Comparison of ENCODE assay signal across 16 cellular contexts in genomic region chr5:168209987-168210386, GRCh38.
A peak's percentile ranks its signal among the peaks of the same experiment; 100 is the strongest.
DNase-seq lines count a peak whose midpoint lies in the region; ATAC-seq and TF ChIP-seq lines count a peak whose summit lies in the region.
"Had no signal": no experiment of that assay in that cellular context is flagged by ENCODE, and none has a peak within 500 bp of the region (broad histone marks: within the 10 kb centered on the region; RNA-seq: fewer than 3 reads in every experiment).

No MANE protein-coding gene starts in this region.

- no peak overlapping the region for H3K9ac ChIP-seq in smooth muscle cell (ENCODE audit: low read depth)

- H4K20me1 ChIP-seq in smooth muscle cell (ENCODE audit: low read depth), result no peaks in the 10 kb centered on the region

- H2AFZ ChIP-seq in smooth muscle cell (ENCODE audit: low read depth), result no peak overlapping the region

- TF ChIP-seq CTCF in AG10803 (conservative IDR thresholded peaks at IDR 0.05; ENCODE audit: low read length), result no peak
- no peak for TF ChIP-seq CTCF in RWPE2 (IDR thresholded peaks at IDR 0.05; ENCODE audit: poor library complexity, severe bottlenecking)
- TF ChIP-seq CTCF in smooth muscle cell (IDR thresholded peaks at IDR 0.05; ENCODE audit: borderline replicate concordance, insufficient read depth, poor library complexity, severe bottlenecking), result no peak

- H3K9me3 ChIP-seq in RWPE2 (ENCODE audit: severe bottlenecking) (no peaks in the 10 kb centered on the region), smooth muscle cell (replicated peaks; ENCODE audit: low read depth) (no peaks in the 10 kb centered on the region)
- H3K9me3 ChIP-seq: A549 had no signal

- H3F3A ChIP-seq in smooth muscle cell (ENCODE audit: low read depth), result peaks cover 7% of the 10 kb centered on the region

- ATAC-seq in RWPE2 (ENCODE audit: low read depth) (0 out of 3 replicates have a peak, but pooled peaks have one; percentile 13), left ventricle myocardium superior (peak; percentile 57), HG02884 (IDR thresholded peaks at IDR 0.05; ENCODE audit: unreplicated experiment) (no peak)
- ATAC-seq: A549, K562 had no signal

- DNase-seq in AG10803 (ENCODE audit: low read depth) (peak; percentile 31), RWPE2 (ENCODE audit: low spot score) (no peak), left ventricle myocardium superior (no peak), smooth muscle cell (lab: John Stamatoyannopoulos, UW; ENCODE audit: unreplicated experiment) (no peak), amniotic stem cell (lab: John Stamatoyannopoulos, UW) (no peak)
- DNase-seq in stimulated activated CD4-positive, alpha-beta T cell treated with anti-CD3 and anti-CD28 coated beads, Interleukin-2, amount 100 ng/mL, for 48 hours, result no peak
- DNase-seq: C1 segment of cervical spinal cord; CD8-positive, alpha-beta memory T cell; NCI-H1105 treated with DMSO at 0.1 percent for 48 hours; NCI-H1694; NCI-H2081 treated with DMSO at 0.1 percent for 48 hours; NCI-H82; OCI-M1 had no signal

- intact Hi-C loops in left ventricle myocardium superior (cut with micrococcal nuclease), result no loop called here

- no peaks in the 10 kb centered on the region for H3K79me2 ChIP-seq in smooth muscle cell (ENCODE audit: low read depth)

- H3K27me3 ChIP-seq in RWPE2 (ENCODE audit: insufficient read depth, poor library complexity, severe bottlenecking), result peaks cover 6% of the 10 kb centered on the region
- no peaks in the 10 kb centered on the region for H3K27me3 ChIP-seq in smooth muscle cell (ENCODE audit: low read depth)

- 70% methylated on average over 3 of the region's 3 CpGs for WGBS in smooth muscle cell (ENCODE audit: low lambda C conversion rate)

- H3K4me3 ChIP-seq in AG10803 (ENCODE audit: low read length) (no peak overlapping the region), RWPE2 (ENCODE audit: severe bottlenecking) (no peak overlapping the region), smooth muscle cell (no peak overlapping the region)
- H3K4me3 ChIP-seq: A549, K562 had no signal

- H3K4me2 ChIP-seq in smooth muscle cell, result peak overlapping the region; percentile 30
- H3K4me2 ChIP-seq: A549 had no signal

- H3K36me3 ChIP-seq in RWPE2 (ENCODE audit: low read depth) (no peaks in the 10 kb centered on the region), smooth muscle cell (ENCODE audit: low read depth) (no peaks in the 10 kb centered on the region)

- H3K4me1 ChIP-seq in RWPE2 (ENCODE audit: insufficient read depth, poor library complexity, severe bottlenecking) (peaks cover 3% of the 10 kb centered on the region), smooth muscle cell (ENCODE audit: low read depth) (peaks cover 6% of the 10 kb centered on the region)
- H3K4me1 ChIP-seq: A549 had no signal

- H3K27ac ChIP-seq in RWPE2 (ENCODE audit: poor library complexity, severe bottlenecking) (no peak overlapping the region), smooth muscle cell (ENCODE audit: low read depth) (peak overlapping the region; percentile 38)
- H3K27ac ChIP-seq: A549 had no signal
